Comparison of ENCODE assay signal across 6 cellular contexts in the genomic region with DNA sequence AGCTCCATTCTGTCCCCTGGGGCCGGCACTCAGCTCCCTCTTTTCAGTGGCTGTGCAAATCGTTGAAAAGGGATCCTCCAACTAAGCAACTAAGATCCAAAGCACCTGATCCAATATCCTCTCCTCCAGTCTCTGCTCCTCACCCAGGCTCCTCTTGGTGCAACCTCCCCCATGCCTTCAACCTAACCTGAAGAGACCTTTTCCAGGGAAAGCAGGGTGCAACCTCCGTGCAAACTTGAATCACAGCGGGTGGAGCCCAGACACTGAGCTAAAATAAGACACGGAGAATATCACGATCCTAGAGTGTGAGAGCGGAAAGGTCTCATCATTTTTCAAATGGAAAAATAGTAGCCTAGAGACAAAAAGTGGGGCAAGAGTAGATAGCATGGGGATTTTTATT.
"Had no signal": no experiment of that assay in that cellular context is flagged by ENCODE, and none has a peak within 500 bp of the region (broad histone marks: within the 10 kb centered on the region; RNA-seq: fewer than 3 reads in every experiment).

No MANE protein-coding gene starts in this region.

- DNase-seq: H9, HCEC 1CT had no signal

- H3K27ac Mint-ChIP-seq: GM23338, H9, IgD-negative memory B cell had no signal

- H3K27ac ChIP-seq: HL-60 had no signal

- H3K4me3 Mint-ChIP-seq: GM23338, H9, IgD-negative memory B cell had no signal

- ATAC-seq: GM23338, HepG2 had no signal
